20 cellular contexts compared by ENCODE assay signal in the genomic region with DNA sequence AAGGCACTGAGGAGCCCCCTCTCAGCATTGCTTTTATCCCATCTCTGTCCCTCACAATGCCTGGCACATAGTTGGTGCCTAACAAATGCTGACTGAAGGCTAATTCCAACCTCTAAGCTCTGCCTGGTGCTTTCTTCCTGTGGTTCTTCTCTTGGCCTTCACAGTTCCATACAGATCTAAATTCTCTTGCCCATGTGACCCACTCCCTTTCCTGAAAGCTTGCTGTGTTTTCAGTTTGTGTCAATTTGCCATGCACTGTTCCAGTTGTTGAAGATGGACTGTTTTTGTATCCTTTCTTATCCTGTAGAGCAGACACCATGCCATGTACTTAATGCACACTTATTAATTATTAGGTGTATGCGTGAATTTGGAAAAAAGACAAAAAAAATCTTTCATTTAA.
"Had no signal": no experiment of that assay in that cellular context is flagged by ENCODE, and none has a peak within 500 bp of the region (broad histone marks: within the 10 kb centered on the region; RNA-seq: fewer than 3 reads in every experiment).

No MANE protein-coding gene starts in this region.

- DNase-seq: dermis blood vessel endothelial cell; erythroblast; heart left ventricle; hippocampal formation; kidney glomerular epithelial cell; mucosa of descending colon; naive thymus-derived CD8-positive, alpha-beta T cell; psoas muscle; right lobe of liver; stimulated activated CD4-positive, alpha-beta T cell treated with anti-CD3 and anti-CD28 coated beads, Interleukin-4, amount 100 ng/mL, for 1 hour; stimulated activated CD8-positive, alpha-beta memory T cell treated with anti-CD3 and anti-CD28 coated beads, Interleukin-4, amount 100 ng/mL, for 48 hours; stimulated activated naive CD8-positive, alpha-beta T cell treated with anti-CD3 and anti-CD28 coated beads, Interleukin-15, Interleukin-2, amounts not matched to agents 100 U/mL and 50 U/mL, for 24 hours; thyroid gland had no signal

- FAIRE-seq: colon, frontal cortex, islet of Langerhans, urothelium cell line had no signal

- H3K36me3 ChIP-seq: heart left ventricle, right lobe of liver, suprapubic skin, thyroid gland had no signal

- H3K4me1 ChIP-seq: psoas muscle, right lobe of liver, suprapubic skin had no signal

- H3K36me3 Mint-ChIP-seq: stimulated activated effector memory CD8-positive, alpha-beta T cell treated with anti-CD3 and anti-CD28 coated beads, Interleukin-12 subunit alpha, Interleukin-12 subunit beta, amount 100 ng/mL, for 72 hours; type B pancreatic cell had no signal

- H3K27me3 ChIP-seq: right lobe of liver, suprapubic skin, thyroid gland had no signal

- H3K27ac ChIP-seq: heart left ventricle, psoas muscle, right lobe of liver, suprapubic skin, thyroid gland had no signal

- H3K27ac Mint-ChIP-seq: naive thymus-derived CD8-positive, alpha-beta T cell; stimulated activated effector memory CD8-positive, alpha-beta T cell treated with anti-CD3 and anti-CD28 coated beads, Interleukin-12 subunit alpha, Interleukin-12 subunit beta, amount 100 ng/mL, for 72 hours; type B pancreatic cell had no signal

- ATAC-seq: heart left ventricle; mucosa of descending colon; naive thymus-derived CD8-positive, alpha-beta T cell; psoas muscle; stimulated activated effector memory CD8-positive, alpha-beta T cell treated with anti-CD3 and anti-CD28 coated beads, Interleukin-12 subunit alpha, Interleukin-12 subunit beta, amount 100 ng/mL, for 72 hours; stimulated activated naive CD8-positive, alpha-beta T cell treated with anti-CD3 and anti-CD28 coated beads, Interleukin-15, Interleukin-2, amounts not matched to agents 100 U/mL and 50 U/mL, for 24 hours had no signal

- H3K9me3 ChIP-seq: mucosa of descending colon, psoas muscle, right lobe of liver, suprapubic skin, thyroid gland had no signal

- H3K4me3 Mint-ChIP-seq: naive thymus-derived CD8-positive, alpha-beta T cell; stimulated activated effector memory CD8-positive, alpha-beta T cell treated with anti-CD3 and anti-CD28 coated beads, Interleukin-12 subunit alpha, Interleukin-12 subunit beta, amount 100 ng/mL, for 72 hours; type B pancreatic cell had no signal

- H3K27me3 Mint-ChIP-seq: naive thymus-derived CD8-positive, alpha-beta T cell; type B pancreatic cell had no signal

- H3K4me3 ChIP-seq: heart left ventricle, mucosa of descending colon, psoas muscle, right lobe of liver, suprapubic skin, thyroid gland had no signal
